Comparison of ENCODE assay signal across 9 cellular contexts in genomic region chr2:71882949-71883472, GRCh38.
DNase-seq lines count a peak whose midpoint lies in the region; ATAC-seq and TF ChIP-seq lines count a peak whose summit lies in the region.
"Had no signal": no experiment of that assay in that cellular context is flagged by ENCODE, and none has a peak within 500 bp of the region (broad histone marks: within the 10 kb centered on the region; RNA-seq: fewer than 3 reads in every experiment).

No MANE protein-coding gene starts in this region.

- H3K9me3 ChIP-seq in A673 (ENCODE audit: low read depth, low read length, poor library complexity, severe bottlenecking) (no peaks in the 10 kb centered on the region), skeletal muscle satellite cell (replicated peaks; ENCODE audit: low read length) (peaks cover 7% of the 10 kb centered on the region), neural progenitor cell (ENCODE audit: low read depth) (no peaks in the 10 kb centered on the region)
- H3K9me3 ChIP-seq: neutrophil had no signal

- no peak overlapping the region for H3K4me3 ChIP-seq in A673 (ENCODE audit: low read depth, low read length, poor library complexity, severe bottlenecking)
- H3K4me3 ChIP-seq in skeletal muscle satellite cell (ENCODE audit: low read length): peak overlapping the region; percentile 36
- H3K4me3 ChIP-seq in neural progenitor cell: no peak overlapping the region

- no peaks in the 10 kb centered on the region for H3K4me1 Mint-ChIP-seq in neural progenitor cell

- intact Hi-C loops in A673 (cut with micrococcal nuclease; ENCODE audit: unreplicated experiment): no loop called here
- intact Hi-C loops in left ventricle myocardium superior (cut with micrococcal nuclease): no loop called here

- POLR2A ChIA-PET in A673 (lab: Charles Lee; ENCODE audit: low non-redundant PET): interaction anchor here (0.6 to 0.7 kb wide), 2 partner anchors 26 to 200 kb away, joined by 3 to 4 read pairs; no protein-coding TSS in a partner anchor

- no peaks in the 10 kb centered on the region for H3F3A ChIP-seq in neural progenitor cell (ENCODE audit: low read depth)

- H3K27me3 Mint-ChIP-seq in neural progenitor cell (ENCODE audit: insufficient read depth, low read depth): peaks cover 9% of the 10 kb centered on the region

- CTCF ChIA-PET in A673 (lab: Charles Lee): no interaction called here

- ATAC-seq in left ventricle myocardium superior: peak; percentile 91
- ATAC-seq in GM18870 (IDR thresholded peaks at IDR 0.05; ENCODE audit: unreplicated experiment): no peak

- DNase-seq in A673 (ENCODE audit: low spot score) (peak; percentile 45), HuH-7.5 (ENCODE audit: low spot score) (peak; percentile 88), UCSD-AML1 (lab: John Stamatoyannopoulos, UW; ENCODE audit: unreplicated experiment) (peak; percentile 48), left ventricle myocardium superior (peak; percentile 91), neural progenitor cell (ENCODE audit: low spot score) (no peak)
- no peak for DNase-seq in activated T-cell treated with anti-CD3 and anti-CD28 coated beads, Interleukin-2, amount 50 U/mL, for 1 hour

- no peaks in the 10 kb centered on the region for H3K79me2 ChIP-seq in neural progenitor cell (ENCODE audit: low read depth)

- H3K9me3 Mint-ChIP-seq in neural progenitor cell: no peaks in the 10 kb centered on the region

- no TSS peak for BruUV-seq in A673 (replicated peaks; lab: Mats Ljungman, UMichigan)

- peaks cover 8% of the 10 kb centered on the region for H3K4me1 ChIP-seq in A673 (ENCODE audit: insufficient read depth, low read length, poor library complexity, severe bottlenecking)
- H3K4me1 ChIP-seq in skeletal muscle satellite cell (ENCODE audit: control insufficient read depth, insufficient read depth, low read length): peaks cover 50% of the 10 kb centered on the region
- H3K4me1 ChIP-seq in neural progenitor cell: no peaks in the 10 kb centered on the region

- H3K27ac ChIP-seq in A673 (ENCODE audit: low read depth, low read length, poor library complexity, severe bottlenecking) (no peak overlapping the region), neural progenitor cell (no peak overlapping the region)
- H3K27ac ChIP-seq: neutrophil had no signal

- no peaks in the 10 kb centered on the region for H3K36me3 Mint-ChIP-seq in neural progenitor cell

- H3K27me3 ChIP-seq in A673 (replicated peaks; ENCODE audit: insufficient read depth, low read depth, low read length, poor library complexity) (no peaks in the 10 kb centered on the region), skeletal muscle satellite cell (ENCODE audit: control insufficient read depth, insufficient read depth, low read length) (no peaks in the 10 kb centered on the region), neural progenitor cell (no peaks in the 10 kb centered on the region)
- H3K27me3 ChIP-seq: neutrophil had no signal

- H3K36me3 ChIP-seq in A673 (ENCODE audit: insufficient read depth, low read length, poor library complexity, severe bottlenecking) (no peaks in the 10 kb centered on the region), skeletal muscle satellite cell (ENCODE audit: insufficient read depth, low read length) (no peaks in the 10 kb centered on the region), neural progenitor cell (no peaks in the 10 kb centered on the region)
- H3K36me3 ChIP-seq: neutrophil had no signal

- no peak overlapping the region for H3K4me3 Mint-ChIP-seq in neural progenitor cell

- H3K4me2 ChIP-seq in skeletal muscle satellite cell (ENCODE audit: low read length) (peak overlapping the region; percentile 57), neural progenitor cell (no peak overlapping the region)

- no peak overlapping the region for H2AFZ ChIP-seq in neural progenitor cell (replicated peaks)

- H3K9ac ChIP-seq in skeletal muscle satellite cell (ENCODE audit: low read depth, low read length) (peak overlapping the region; percentile 36), neural progenitor cell (no peak overlapping the region)

- TF ChIP-seq CTCF in A673 (conservative IDR thresholded peaks at IDR 0.05; ENCODE audit: low read depth, low read length): no peak
- TF ChIP-seq CTCF in neural progenitor cell (IDR thresholded peaks at IDR 0.05): no peak

- no peak overlapping the region for H3K27ac Mint-ChIP-seq in neural progenitor cell

- no peaks in the 10 kb centered on the region for H4K20me1 ChIP-seq in neural progenitor cell (ENCODE audit: low read depth)

Comparison
In these comparisons a context has a peak if more than half of its experiments do, and no peak if none do; other contexts are left out.
1. DNase-seq: peak in A673 (single experiment), HuH-7.5 (single experiment), UCSD-AML1 (single experiment) and left ventricle myocardium superior (single experiment); none in activated T-cell treated with anti-CD3 and anti-CD28 coated beads, Interleukin-2, amount 50 U/mL, for 1 hour (single experiment) and neural progenitor cell (single experiment).